1 cellular context compared by ENCODE assay signal in genomic region chr6:32969685-32970412, GRCh38.
TF ChIP-seq lines count a peak whose summit lies in the region.

No MANE protein-coding gene starts in this region.

TF ChIP-seq in HepG2, 621 proteins besides CTCF, POLR2A, EP300 and RAD21 (continued from another document and continues in another):
- peak; percentile 64 for TF ChIP-seq ZBTB14 (CRISPR knock-in tag; IDR thresholded peaks at IDR 0.05)
- TF ChIP-seq TAF15 (IDR thresholded peaks at IDR 0.05; ENCODE audit: low read depth, low read length, poor library complexity, severe bottlenecking): no peak
- 0 out of 2 replicates have a peak, but pooled peaks have one; percentile 26 for TF ChIP-seq THAP11 (CRISPR knock-in tag; IDR thresholded peaks at IDR 0.05)
- peak; percentile 37; the same call in 1 of the 2 replicates for TF ChIP-seq NR2C2 (CRISPR knock-in tag; IDR thresholded peaks at IDR 0.05; ENCODE audit: borderline replicate concordance)
- TF ChIP-seq ZNF180 (CRISPR knock-in tag; IDR thresholded peaks at IDR 0.05; ENCODE audit: borderline replicate concordance, low read depth): peak; percentile 60; the same call in 1 of the 2 replicates
- TF ChIP-seq TEAD2 (CRISPR knock-in tag; IDR thresholded peaks at IDR 0.05): 0 out of 2 replicates have a peak, but pooled peaks have one; percentile 40
- peak; percentile 61; the same call in 1 of the 2 replicates for TF ChIP-seq ZXDC (CRISPR knock-in tag; IDR thresholded peaks at IDR 0.05)
- no peak for TF ChIP-seq SUZ12 (IDR thresholded peaks at IDR 0.05; ENCODE audit: low read depth, low read length)
- peak; percentile 81 for TF ChIP-seq ZBTB10 (CRISPR knock-in tag; IDR thresholded peaks at IDR 0.05; ENCODE audit: borderline replicate concordance)
- TF ChIP-seq RBFOX2 (IDR thresholded peaks at IDR 0.05; ENCODE audit: low read depth, low read length): peak; percentile 56; the same call in 1 of the 2 replicates
- TF ChIP-seq ZNF557 (CRISPR knock-in tag; IDR thresholded peaks at IDR 0.05): 0 out of 2 replicates have a peak, but pooled peaks have one; percentile 82
- TF ChIP-seq ZBTB46 (CRISPR knock-in tag; IDR thresholded peaks at IDR 0.05; ENCODE audit: borderline replicate concordance): no peak; the same call in 1 of the 2 replicates
- peak; percentile 60; the same call in 1 of the 2 replicates for TF ChIP-seq ZBTB3 (CRISPR knock-in tag; IDR thresholded peaks at IDR 0.05; ENCODE audit: borderline replicate concordance, low read depth)
- TF ChIP-seq ZNF703 (CRISPR knock-in tag; IDR thresholded peaks at IDR 0.05; ENCODE audit: borderline replicate concordance): peak; percentile 60; the same call in 1 of the 2 replicates
- no peak for TF ChIP-seq ZNF280D (CRISPR knock-in tag; IDR thresholded peaks at IDR 0.05)
- TF ChIP-seq NFKB2 (CRISPR knock-in tag; IDR thresholded peaks at IDR 0.05; ENCODE audit: borderline replicate concordance): peak; percentile 24
- no peak for TF ChIP-seq MLX (CRISPR knock-in tag; IDR thresholded peaks at IDR 0.05)
- TF ChIP-seq HNRNPUL1 (IDR thresholded peaks at IDR 0.05; ENCODE audit: low read depth, low read length): no peak
- peak; percentile 97 for TF ChIP-seq NFE2 (CRISPR knock-in tag; IDR thresholded peaks at IDR 0.05)
- TF ChIP-seq ONECUT2 (CRISPR knock-in tag; IDR thresholded peaks at IDR 0.05): 0 out of 2 replicates have a peak, but pooled peaks have one; percentile 56
- peak; percentile 61; the same call in 1 of the 2 replicates for TF ChIP-seq AKAP8 (CRISPR knock-in tag; IDR thresholded peaks at IDR 0.05)
- peak; percentile 14; the same call in 1 of the 2 replicates for TF ChIP-seq RNF2 (conservative IDR thresholded peaks at IDR 0.05; ENCODE audit: low read depth)
- no peak for TF ChIP-seq SMARCC2 (IDR thresholded peaks at IDR 0.05)
- TF ChIP-seq ZMAT5 (CRISPR knock-in tag; IDR thresholded peaks at IDR 0.05; ENCODE audit: borderline replicate concordance, low read depth): no peak
- no peak for TF ChIP-seq ATF1 (CRISPR knock-in tag; IDR thresholded peaks at IDR 0.05)
- TF ChIP-seq FIP1L1 (IDR thresholded peaks at IDR 0.05; ENCODE audit: borderline replicate concordance, insufficient read depth, low read depth, low read length): peak; percentile 48; the same call in 1 of the 2 replicates
- 0 out of 2 replicates have a peak, but pooled peaks have one; percentile 18 for TF ChIP-seq MLXIP (CRISPR knock-in tag; IDR thresholded peaks at IDR 0.05; ENCODE audit: borderline replicate concordance)
- no peak for TF ChIP-seq ZKSCAN1 (IDR thresholded peaks at IDR 0.05; ENCODE audit: low read length)
- TF ChIP-seq ZNF484 (CRISPR knock-in tag; IDR thresholded peaks at IDR 0.05; ENCODE audit: borderline replicate concordance, low read depth): 0 out of 2 replicates have a peak, but pooled peaks have one; percentile 5
- peak; percentile 92 for TF ChIP-seq PRPF4 (IDR thresholded peaks at IDR 0.05; ENCODE audit: low read depth, low read length, poor library complexity, severe bottlenecking)
- peak; percentile 53; the same call in 1 of the 3 replicates for TF ChIP-seq MXI1 (IDR thresholded peaks at IDR 0.05; ENCODE audit: borderline replicate concordance, low read depth, low read length)
- TF ChIP-seq ZNF687 (CRISPR knock-in tag; IDR thresholded peaks at IDR 0.05): peak; percentile 65
- peak; percentile 17; the same call in 1 of the 2 replicates for TF ChIP-seq NR2F6 (IDR thresholded peaks at IDR 0.05)
- no peak for TF ChIP-seq NR2F6 (CRISPR knock-in tag; IDR thresholded peaks at IDR 0.05)
- TF ChIP-seq PITX1 (CRISPR knock-in tag; IDR thresholded peaks at IDR 0.05): peak; percentile 54
- peak; percentile 71 for TF ChIP-seq MED13 (CRISPR knock-in tag; IDR thresholded peaks at IDR 0.05)
- TF ChIP-seq ZFP1 (CRISPR knock-in tag; IDR thresholded peaks at IDR 0.05): 0 out of 2 replicates have a peak, but pooled peaks have one; percentile 1
- no peak for TF ChIP-seq MAX (IDR thresholded peaks at IDR 0.05)
